In genomic region chr1:153291514-153291913, GRCh38 we compare ENCODE assay signal across 1 cellular context.
A peak's percentile ranks its signal among the peaks of the same experiment; 100 is the strongest.
TF ChIP-seq lines count a peak whose summit lies in the region.

No MANE protein-coding gene starts in this region.

TF ChIP-seq in GM12878, 131 proteins besides CTCF, POLR2A, EP300 and RAD21 (continued from another document):
- TF ChIP-seq ZBTB33 (IDR thresholded peaks at IDR 0.05) = no peak
- TF ChIP-seq IKZF1 (conservative IDR thresholded peaks at IDR 0.05) = peak; percentile 51; the same call in 1 of the 2 replicates
- TF ChIP-seq JUNB (IDR thresholded peaks at IDR 0.05) = peak; percentile 57
- no peak for TF ChIP-seq RCOR1 (conservative IDR thresholded peaks at IDR 0.05; ENCODE audit: low read depth, low read length)
- TF ChIP-seq RUNX3 (IDR thresholded peaks at IDR 0.05; ENCODE audit: low read length) = peak; percentile 15; the same call in 1 of the 2 replicates
- TF ChIP-seq NFIC (IDR thresholded peaks at IDR 0.05; ENCODE audit: low read depth, low read length) = no peak
- no peak for TF ChIP-seq TCF12 (IDR thresholded peaks at IDR 0.05; ENCODE audit: low read depth, low read length)
- TF ChIP-seq MLLT1 (IDR thresholded peaks at IDR 0.05) = no peak
- TF ChIP-seq KDM1A (IDR thresholded peaks at IDR 0.05; ENCODE audit: borderline replicate concordance) = no peak
- TF ChIP-seq ZZZ3 (IDR thresholded peaks at IDR 0.05; ENCODE audit: control insufficient read depth, insufficient read length, low read depth) = no peak
- peak in 1 of 2 experiments; percentile 35; a peak in 1 of 4 replicates for TF ChIP-seq IKZF2 (IDR thresholded peaks at IDR 0.05)
- no peak for TF ChIP-seq ESRRA (IDR thresholded peaks at IDR 0.05; ENCODE audit: low read length)
- TF ChIP-seq BMI1 (IDR thresholded peaks at IDR 0.05; ENCODE audit: borderline replicate concordance) = 0 out of 2 replicates have a peak, but pooled peaks have one; percentile 27
- TF ChIP-seq CREM (IDR thresholded peaks at IDR 0.05; ENCODE audit: low read depth) = no peak
- no peak for TF ChIP-seq ZNF207 (IDR thresholded peaks at IDR 0.05; ENCODE audit: borderline replicate concordance)
- TF ChIP-seq CBX3 (IDR thresholded peaks at IDR 0.05; ENCODE audit: borderline replicate concordance, low read depth) = no peak
- no peak for TF ChIP-seq ATF3 (IDR thresholded peaks at IDR 0.05; ENCODE audit: borderline replicate concordance, extremely low read depth, low read depth, low read length)
- TF ChIP-seq EED (IDR thresholded peaks at IDR 0.05; ENCODE audit: low read depth) = peak; percentile 34; the same call in 1 of the 2 replicates
- TF ChIP-seq ETV6 (conservative IDR thresholded peaks at IDR 0.05 in 1 of 2, IDR thresholded peaks at IDR 0.05 in 1 of 2; ENCODE audit: borderline replicate concordance in 1 of 2, low read depth in 1 of 2) = peak in 1 of 2 experiments; percentile 42; a peak in 1 of 4 replicates
- TF ChIP-seq PBX3 (IDR thresholded peaks at IDR 0.05; ENCODE audit: insufficient replicate concordance, low read depth, low read length) = no peak
